ENCODE assay signal across 31 cellular contexts in genomic region chr3:185065059-185065458, GRCh38.
A peak's percentile ranks its signal among the peaks of the same experiment; 100 is the strongest.
DNase-seq lines count a peak whose midpoint lies in the region; ATAC-seq and TF ChIP-seq lines count a peak whose summit lies in the region.
"Had no signal": no experiment of that assay in that cellular context is flagged by ENCODE, and none has a peak within 500 bp of the region (broad histone marks: within the 10 kb centered on the region; RNA-seq: fewer than 3 reads in every experiment).

No MANE protein-coding gene starts in this region.

- no peak for ATAC-seq in natural killer cell treated with Interleukin-12 subunit alpha and Interleukin-12 subunit beta and Interleukin-15 and Interleukin-18, amount 100 ng/mL, for 72 hours
- no peak for ATAC-seq in natural killer cell
- ATAC-seq in HG03432 (IDR thresholded peaks at IDR 0.05; ENCODE audit: unreplicated experiment): no peak
- ATAC-seq: gastrocnemius medialis; left ventricle myocardium superior; naive thymus-derived CD4-positive, alpha-beta T cell; stimulated activated naive B cell treated with anti-CD40 and anti-IgM and Interleukin-4, amounts not matched to agents 10 μg/mL and 1 μg/mL and 100 μg/mL, for 72 hours had no signal

- no peaks in the 10 kb centered on the region for H3K36me3 ChIP-seq in brain microvascular endothelial cell (replicated peaks)
- H3K36me3 ChIP-seq: esophagus squamous epithelium, gastrocnemius medialis, ovary, uterus had no signal

- CTCF ChIA-PET in activated naive CD4-positive, alpha-beta T cell treated with anti-CD3 and anti-CD28 coated beads, Interleukin-2, amount 10 ng/mL, durations not matched to agents 7 days and 5 days (lab: Charles Lee): no interaction called here
- CTCF ChIA-PET in activated CD4-positive, alpha-beta memory T cell treated with anti-CD3 and anti-CD28 coated beads, Interleukin-2, amount 10 ng/mL, durations not matched to agents 7 days and 5 days (lab: Charles Lee): no interaction called here

- H3K4me3 ChIP-seq in brain microvascular endothelial cell (ENCODE audit: low read depth, low read length): no peak overlapping the region
- H3K4me3 ChIP-seq: esophagus squamous epithelium, gastrocnemius medialis, hepatocyte, ovary, uterus had no signal

- H3K36me3 Mint-ChIP-seq in natural killer cell treated with Interleukin-12 subunit alpha and Interleukin-12 subunit beta and Interleukin-15 and Interleukin-18, amount 100 ng/mL, for 72 hours: no peaks in the 10 kb centered on the region
- H3K36me3 Mint-ChIP-seq in natural killer cell (no peaks in the 10 kb centered on the region), HFFc6 (ENCODE audit: low read depth) (peaks cover 5% of the 10 kb centered on the region)
- no peaks in the 10 kb centered on the region for H3K36me3 Mint-ChIP-seq in activated naive CD4-positive, alpha-beta T cell treated with anti-CD3 and anti-CD28 coated beads, Interleukin-2, amount 10 ng/mL, durations not matched to agents 7 days and 5 days
- no peaks in the 10 kb centered on the region for H3K36me3 Mint-ChIP-seq in activated CD4-positive, alpha-beta memory T cell treated with anti-CD3 and anti-CD28 coated beads, Interleukin-2, amount 10 ng/mL, durations not matched to agents 7 days and 5 days (ENCODE audit: low read depth)

- H3K27me3 ChIP-seq in brain microvascular endothelial cell (replicated peaks): no peaks in the 10 kb centered on the region
- H3K27me3 ChIP-seq: gastrocnemius medialis, hepatocyte, ovary, uterus had no signal

- in situ Hi-C loops in brain microvascular endothelial cell (cut with HindIII; ENCODE audit: low pct_ligation_motif_present, low sequenced_read_pairs): no loop called here

- H3K27ac ChIP-seq in brain microvascular endothelial cell: no peak overlapping the region
- H3K27ac ChIP-seq: C4-2B, esophagus squamous epithelium, gastrocnemius medialis, hepatocyte, ovary, RWPE1, uterus, VCaP had no signal

- POLR2A ChIA-PET in activated CD4-positive, alpha-beta memory T cell treated with anti-CD3 and anti-CD28 coated beads, Interleukin-2, amount 10 ng/mL, durations not matched to agents 7 days and 5 days (lab: Charles Lee): no interaction called here

- no peaks in the 10 kb centered on the region for H3K27me3 Mint-ChIP-seq in natural killer cell treated with Interleukin-12 subunit alpha and Interleukin-12 subunit beta and Interleukin-15 and Interleukin-18, amount 100 ng/mL, for 72 hours
- H3K27me3 Mint-ChIP-seq in natural killer cell (ENCODE audit: low read depth in 2 of 2) (no peaks in the 10 kb centered on the region), HFFc6 (ENCODE audit: insufficient read depth) (peaks cover 10% of the 10 kb centered on the region)
- no peaks in the 10 kb centered on the region for H3K27me3 Mint-ChIP-seq in activated naive CD4-positive, alpha-beta T cell treated with anti-CD3 and anti-CD28 coated beads, Interleukin-2, amount 10 ng/mL, durations not matched to agents 7 days and 5 days
- no peaks in the 10 kb centered on the region for H3K27me3 Mint-ChIP-seq in activated CD4-positive, alpha-beta memory T cell treated with anti-CD3 and anti-CD28 coated beads, Interleukin-2, amount 10 ng/mL, durations not matched to agents 7 days and 5 days
- H3K27me3 Mint-ChIP-seq: activated CD4-positive, alpha-beta T cell treated with anti-CD3 and anti-CD28 coated beads, Interleukin-2, amount 10 ng/mL, durations not matched to agents 24 days and 14 days; naive thymus-derived CD4-positive, alpha-beta T cell had no signal

- intact Hi-C loops in natural killer cell (cut with micrococcal nuclease): no loop called here

- no peak overlapping the region for H3K4me3 Mint-ChIP-seq in natural killer cell treated with Interleukin-12 subunit alpha and Interleukin-12 subunit beta and Interleukin-15 and Interleukin-18, amount 100 ng/mL, for 72 hours
- H3K4me3 Mint-ChIP-seq in natural killer cell (no peak overlapping the region), HFFc6 (no peak overlapping the region)
- H3K4me3 Mint-ChIP-seq in activated naive CD4-positive, alpha-beta T cell treated with anti-CD3 and anti-CD28 coated beads, Interleukin-2, amount 10 ng/mL, durations not matched to agents 7 days and 5 days: no peak overlapping the region
- H3K4me3 Mint-ChIP-seq in activated CD4-positive, alpha-beta memory T cell treated with anti-CD3 and anti-CD28 coated beads, Interleukin-2, amount 10 ng/mL, durations not matched to agents 7 days and 5 days: no peak overlapping the region
- H3K4me3 Mint-ChIP-seq: activated CD4-positive, alpha-beta T cell treated with anti-CD3 and anti-CD28 coated beads, Interleukin-2, amount 10 ng/mL, durations not matched to agents 24 days and 14 days; activated naive CD4-positive, alpha-beta T cell treated with anti-CD3 and anti-CD28 coated beads for 36 hours; mesothelial cell of epicardium; naive thymus-derived CD4-positive, alpha-beta T cell; stimulated activated naive B cell treated with anti-CD40 and anti-IgM and Interleukin-4, amounts not matched to agents 10 μg/mL and 1 μg/mL and 100 μg/mL, for 72 hours had no signal

- peak; percentile 29 for DNase-seq in natural killer cell treated with Interleukin-12 subunit alpha and Interleukin-12 subunit beta and Interleukin-15 and Interleukin-18, amount 100 ng/mL, for 72 hours (ENCODE audit: low spot score)
- no peak for DNase-seq in natural killer cell
- no peak for DNase-seq in HFFc6
- no peak for DNase-seq in brain microvascular endothelial cell
- DNase-seq in activated naive CD4-positive, alpha-beta T cell treated with anti-CD3 and anti-CD28 coated beads, Interleukin-2, amount 10 ng/mL, durations not matched to agents 7 days and 5 days: no peak
- no peak for DNase-seq in NCI-H1930 (lab: John Stamatoyannopoulos, UW)
- DNase-seq in activated CD4-positive, alpha-beta memory T cell treated with anti-CD3 and anti-CD28 coated beads, Interleukin-2, amount 10 ng/mL, durations not matched to agents 7 days and 5 days: no peak
- DNase-seq: ACHN; activated CD4-positive, alpha-beta T cell treated with anti-CD3 and anti-CD28 coated beads, Interleukin-2, amount 10 ng/mL, durations not matched to agents 24 days and 14 days; activated naive CD4-positive, alpha-beta T cell treated with anti-CD3 and anti-CD28 coated beads for 36 hours; activated T-cell treated with anti-CD3 and anti-CD28 coated beads, Interleukin-2, amount 50 U/mL, for 48 hours; amygdala; cortex of kidney; esophagus squamous epithelium; gastrocnemius medialis; HCEC 1CT; left ventricle myocardium superior; naive thymus-derived CD4-positive, alpha-beta T cell; NCI-H1417 treated with DMSO at 0.1 percent for 48 hours; NCI-H2171; NCI-H524 treated with DMSO at 0.1 percent for 48 hours; ovary; stimulated activated CD4-positive, alpha-beta T cell treated with anti-CD3 and anti-CD28 coated beads, Interleukin-4, amount 100 ng/mL, for 1 hour; stimulated activated naive B cell treated with anti-CD40 and anti-IgM and Interleukin-4, amounts not matched to agents 10 μg/mL and 1 μg/mL and 100 μg/mL, for 72 hours; uterus had no signal

- no peaks in the 10 kb centered on the region for H3K4me1 Mint-ChIP-seq in natural killer cell treated with Interleukin-12 subunit alpha and Interleukin-12 subunit beta and Interleukin-15 and Interleukin-18, amount 100 ng/mL, for 72 hours (ENCODE audit: low read depth in 2 of 2)
- no peaks in the 10 kb centered on the region for H3K4me1 Mint-ChIP-seq in natural killer cell
- H3K4me1 Mint-ChIP-seq in HFFc6 (ENCODE audit: low read depth): no peaks in the 10 kb centered on the region
- H3K4me1 Mint-ChIP-seq in activated naive CD4-positive, alpha-beta T cell treated with anti-CD3 and anti-CD28 coated beads, Interleukin-2, amount 10 ng/mL, durations not matched to agents 7 days and 5 days: no peaks in the 10 kb centered on the region
- no peaks in the 10 kb centered on the region for H3K4me1 Mint-ChIP-seq in activated CD4-positive, alpha-beta memory T cell treated with anti-CD3 and anti-CD28 coated beads, Interleukin-2, amount 10 ng/mL, durations not matched to agents 7 days and 5 days
- H3K4me1 Mint-ChIP-seq: activated CD4-positive, alpha-beta T cell treated with anti-CD3 and anti-CD28 coated beads, Interleukin-2, amount 10 ng/mL, durations not matched to agents 24 days and 14 days; mesothelial cell of epicardium; naive thymus-derived CD4-positive, alpha-beta T cell had no signal

- H3K9me3 Mint-ChIP-seq in natural killer cell treated with Interleukin-12 subunit alpha and Interleukin-12 subunit beta and Interleukin-15 and Interleukin-18, amount 100 ng/mL, for 72 hours: peaks cover 2% of the 10 kb centered on the region
- H3K9me3 Mint-ChIP-seq in natural killer cell (no peaks in the 10 kb centered on the region), HFFc6 (peaks cover 5% of the 10 kb centered on the region)
- peaks cover 9% of the 10 kb centered on the region for H3K9me3 Mint-ChIP-seq in activated naive CD4-positive, alpha-beta T cell treated with anti-CD3 and anti-CD28 coated beads, Interleukin-2, amount 10 ng/mL, durations not matched to agents 7 days and 5 days
- no peaks in the 10 kb centered on the region for H3K9me3 Mint-ChIP-seq in activated CD4-positive, alpha-beta memory T cell treated with anti-CD3 and anti-CD28 coated beads, Interleukin-2, amount 10 ng/mL, durations not matched to agents 7 days and 5 days

- TF ChIP-seq CTCF in natural killer cell (IDR thresholded peaks at IDR 0.05): no peak
- TF ChIP-seq CTCF in HFFc6 (IDR thresholded peaks at IDR 0.05): peak; percentile 18
- TF ChIP-seq CTCF in brain microvascular endothelial cell (IDR thresholded peaks at IDR 0.05; ENCODE audit: low read depth, low read length, missing control alignments): peak; percentile 15

- H3K27ac Mint-ChIP-seq in natural killer cell treated with Interleukin-12 subunit alpha and Interleukin-12 subunit beta and Interleukin-15 and Interleukin-18, amount 100 ng/mL, for 72 hours: no peak overlapping the region
- H3K27ac Mint-ChIP-seq in natural killer cell: no peak overlapping the region
- no peak overlapping the region for H3K27ac Mint-ChIP-seq in HFFc6
- H3K27ac Mint-ChIP-seq in activated naive CD4-positive, alpha-beta T cell treated with anti-CD3 and anti-CD28 coated beads, Interleukin-2, amount 10 ng/mL, durations not matched to agents 7 days and 5 days: no peak overlapping the region
- H3K27ac Mint-ChIP-seq in activated CD4-positive, alpha-beta memory T cell treated with anti-CD3 and anti-CD28 coated beads, Interleukin-2, amount 10 ng/mL, durations not matched to agents 7 days and 5 days: no peak overlapping the region
- H3K27ac Mint-ChIP-seq: activated CD4-positive, alpha-beta T cell treated with anti-CD3 and anti-CD28 coated beads, Interleukin-2, amount 10 ng/mL, durations not matched to agents 24 days and 14 days; activated naive CD4-positive, alpha-beta T cell treated with anti-CD3 and anti-CD28 coated beads for 36 hours; mesothelial cell of epicardium; naive thymus-derived CD4-positive, alpha-beta T cell; stimulated activated naive B cell treated with anti-CD40 and anti-IgM and Interleukin-4, amounts not matched to agents 10 μg/mL and 1 μg/mL and 100 μg/mL, for 72 hours had no signal
